Comparison of ENCODE assay signal across 8 cellular contexts in the genomic region with DNA sequence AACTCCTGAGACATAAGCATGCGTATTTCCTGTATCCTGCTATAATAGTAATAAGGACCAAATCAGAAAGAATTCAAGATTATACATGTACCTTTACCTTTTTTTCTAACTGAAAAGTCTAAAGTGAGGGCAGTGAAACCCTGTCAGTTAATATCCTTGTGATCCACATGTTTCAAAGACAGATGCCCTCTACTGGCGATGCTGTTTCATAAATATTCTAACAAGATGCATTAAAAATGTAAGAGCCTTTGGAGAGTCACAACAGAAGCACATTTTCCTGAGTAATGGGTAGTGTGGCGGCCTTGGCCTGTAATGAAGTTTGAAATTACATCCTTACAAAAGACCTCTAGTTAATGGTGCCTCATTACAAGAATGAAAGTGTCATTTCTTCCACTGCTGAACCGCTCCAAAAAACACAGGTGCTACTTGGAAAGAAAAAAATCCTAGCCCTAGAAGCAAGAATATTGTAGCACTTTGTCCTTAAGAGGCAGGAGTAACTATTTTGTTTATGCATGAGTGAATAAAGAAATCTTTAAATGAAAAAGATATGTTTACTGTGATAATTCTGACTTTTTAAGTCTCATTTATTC.
A peak's percentile ranks its signal among the peaks of the same experiment; 100 is the strongest.
DNase-seq lines count a peak whose midpoint lies in the region; ATAC-seq and TF ChIP-seq lines count a peak whose summit lies in the region.

No MANE protein-coding gene starts in this region.

- no peak overlapping the region for H2BK12ac ChIP-seq in neuronal stem cell (ENCODE audit: low read length)

- H3K79me1 ChIP-seq in neuronal stem cell (ENCODE audit: low read depth, low read length) = no peaks in the 10 kb centered on the region

- no peak overlapping the region for H3K9ac ChIP-seq in neuronal stem cell (ENCODE audit: low read depth, low read length, poor library complexity)

- H3K36me3 ChIP-seq in neuronal stem cell (replicated peaks in 1 of 2; ENCODE audit: control insufficient read depth in 2 of 2, insufficient read depth in 2 of 2, low read length in 2 of 2) = no peaks in the 10 kb centered on the region

- H2BK15ac ChIP-seq in neuronal stem cell (ENCODE audit: low read length) = no peak overlapping the region

- H3K9me3 ChIP-seq in AG04450 (ENCODE audit: control insufficient read depth, insufficient read depth, low read length) (no peaks in the 10 kb centered on the region), neuronal stem cell (replicated peaks in 1 of 2; ENCODE audit: control insufficient read depth in 2 of 2, insufficient read depth in 1 of 2, low read depth in 1 of 2, low read length in 2 of 2) (no peaks in the 10 kb centered on the region)

- in situ Hi-C loops in T47D (cut with HindIII; ENCODE audit: low pct_unique_long_range_greater_than_20kb, low sequenced_read_pairs) = no loop called here

- H2BK5ac ChIP-seq in neuronal stem cell (ENCODE audit: low read length) = no peak overlapping the region

- CTCF ChIA-PET in AG04450 (lab: Charles Lee) = interaction anchor here (3.3 kb wide), 1 partner anchor 11 kb away, joined by 21 read pairs; no protein-coding TSS in a partner anchor

- no peak overlapping the region for H3K4ac ChIP-seq in neuronal stem cell (ENCODE audit: low read length)

- H3K4me1 ChIP-seq in neuronal stem cell (ENCODE audit: control insufficient read depth in 2 of 2, insufficient read depth in 1 of 2, low read depth in 1 of 2, low read length in 2 of 2) = peaks cover 6 to 15% of the 10 kb centered on the region in 2 donors

- DNase-seq in AG04450 (ENCODE audit: low read depth, low spot score) (peak; percentile 10), GM04504 (ENCODE audit: low read depth) (peak; percentile 11), NCI-H2227 treated with DMSO at 0.1 percent for 48 hours (lab: John Stamatoyannopoulos, UW) (peak; percentile 8), T47D (ENCODE audit: low read depth in 1 of 2, low spot score in 1 of 2) (peak; percentile 34 to 71), lung microvascular endothelial cell (ENCODE audit: low read depth in 2 of 2) (peak; percentile 60 to 63), neuronal stem cell (ENCODE audit: low spot score) (no peak)
- DNase-seq in stimulated activated CD8-positive, alpha-beta memory T cell treated with anti-CD3 and anti-CD28 coated beads, Interleukin-4, amount 100 ng/mL, for 48 hours = no peak

- H4K8ac ChIP-seq in neuronal stem cell (ENCODE audit: low read depth, low read length) = no peak overlapping the region

- no peak overlapping the region for H3K14ac ChIP-seq in neuronal stem cell (ENCODE audit: low read length)

- POLR2A ChIA-PET in AG04450 (lab: Yijun Ruan, JAX) = no interaction called here

- ATAC-seq in HG03469 (IDR thresholded peaks at IDR 0.05; ENCODE audit: unreplicated experiment) = no peak

- no peak overlapping the region for H3K18ac ChIP-seq in neuronal stem cell (ENCODE audit: low read length)

- H3K27me3 ChIP-seq in AG04450 (ENCODE audit: control insufficient read depth, insufficient read depth, low read length) (peaks cover 6% of the 10 kb centered on the region), neuronal stem cell (ENCODE audit: control insufficient read depth in 3 of 3, insufficient read depth in 3 of 3, low read depth in 1 of 3, low read length in 3 of 3) (no peaks in the 10 kb centered on the region)

- no peak overlapping the region for H3K27ac ChIP-seq in AG04450 (ENCODE audit: low read depth, low read length)
- H3K27ac ChIP-seq in neuronal stem cell (replicated peaks; ENCODE audit: low read length) = no peak overlapping the region

- H2BK120ac ChIP-seq in neuronal stem cell (ENCODE audit: low read depth, low read length) = no peak overlapping the region

- no peak overlapping the region for H2AK5ac ChIP-seq in neuronal stem cell (ENCODE audit: low read depth, low read length)

- WGBS in neuronal stem cell (ENCODE audit: extremely low coverage in 2 of 2, insufficient read length in 2 of 2, insufficient replicate concordance in 1 of 2), 2 donors = no CpG with 5 or more reads among the region's 4 CpGs

- no peak overlapping the region for H3K23ac ChIP-seq in neuronal stem cell (ENCODE audit: low read depth, low read length, poor library complexity)

- H3K4me3 ChIP-seq in AG04450 (ENCODE audit: low read depth, low read length) = no peak overlapping the region
- H3K4me3 ChIP-seq in neuronal stem cell (ENCODE audit: low read length in 2 of 2) = no peak overlapping the region

- H4K91ac ChIP-seq in neuronal stem cell (ENCODE audit: low read depth, low read length, poor library complexity) = no peak overlapping the region

- no peak overlapping the region for H3K4me2 ChIP-seq in neuronal stem cell (ENCODE audit: insufficient read depth, low read length, poor library complexity, severe bottlenecking)

- peak; percentile 68 for TF ChIP-seq CTCF in AG04450 (IDR thresholded peaks at IDR 0.05; ENCODE audit: low read depth, low read length)

- H2AFZ ChIP-seq in neuronal stem cell (ENCODE audit: low read length) = no peak overlapping the region

Comparison
In these comparisons a context has a peak if more than half of its experiments do, and no peak if none do; other contexts are left out.
1. DNase-seq: peak in AG04450 (single experiment), GM04504 (single experiment), NCI-H2227 treated with DMSO at 0.1 percent for 48 hours (single experiment), T47D (2 of 2) and lung microvascular endothelial cell (2 of 2); none in stimulated activated CD8-positive, alpha-beta memory T cell treated with anti-CD3 and anti-CD28 coated beads, Interleukin-4, amount 100 ng/mL, for 48 hours (single experiment) and neuronal stem cell (single experiment).